ENCODE assay signal across 10 cellular contexts in genomic region chr10:133528845-133529575, GRCh38. TPM values are rescaled to one million over a fixed set of nuclear protein-coding genes. Genes with fewer than 3 reads are reported as not detected.
A peak's percentile ranks its signal among the peaks of the same experiment; 100 is the strongest.
DNase-seq lines count a peak whose midpoint lies in the region; ATAC-seq, FAIRE-seq and TF ChIP-seq lines count a peak whose summit lies in the region.
"Had no signal": no experiment of that assay in that cellular context is flagged by ENCODE, and none has a peak within 500 bp of the region (broad histone marks: within the 10 kb centered on the region; RNA-seq: fewer than 3 reads in every experiment).

No MANE protein-coding gene starts in this region.

- no peak overlapping the region for H4K8ac ChIP-seq in mesenchymal stem cell (ENCODE audit: low read length)

- H3K36me3 Mint-ChIP-seq in CD4-positive, alpha-beta T cell (ENCODE audit: low read depth) = no peaks in the 10 kb centered on the region
- H3K36me3 Mint-ChIP-seq in IgD-negative memory B cell = no peaks in the 10 kb centered on the region

- FAIRE-seq in GM12878 (lab: Jason Lieb, UNC) = no peak
- no peak for FAIRE-seq in frontal cortex (lab: Jason Lieb, UNC)

- H3K4me3 ChIP-seq in GM12878 (no peak overlapping the region), mesenchymal stem cell (ENCODE audit: insufficient read depth in 1 of 2, low read depth in 1 of 2, low read length in 2 of 2) (peak overlapping the region in 1 of 2 experiments; percentile 78)

- no peaks in the 10 kb centered on the region for H4K20me1 ChIP-seq in GM12878 (ENCODE audit: control insufficient read depth, insufficient read depth)

- no peaks in the 10 kb centered on the region for H3K36me3 ChIP-seq in GM12878 (ENCODE audit: control insufficient read depth in 2 of 2, insufficient read depth in 2 of 2, low read length in 1 of 2)
- H3K36me3 ChIP-seq in mesenchymal stem cell (ENCODE audit: control insufficient read depth in 1 of 2, insufficient read depth in 2 of 2, low read depth in 1 of 2, low read length in 2 of 2) = no peaks in the 10 kb centered on the region

- H3K9me3 Mint-ChIP-seq in CD4-positive, alpha-beta T cell = no peaks in the 10 kb centered on the region
- peaks cover 0 to 3% (median 0%) of the 10 kb centered on the region in 3 donors for H3K9me3 Mint-ChIP-seq in IgD-negative memory B cell

- H3K4me3 Mint-ChIP-seq in CD4-positive, alpha-beta T cell = peak overlapping the region; percentile 63
- H3K4me3 Mint-ChIP-seq in IgD-negative memory B cell = peak overlapping the region in 3 of 4 donors; percentile 28 to 85 (median 80)

- CTCF ChIA-PET in CD4-positive, alpha-beta T cell (lab: Charles Lee) = no interaction called here
- CTCF ChIA-PET in GM12878 (lab: Yijun Ruan, JAX) = no interaction called here

- RAD21 ChIA-PET in GM12878 (lab: Charles Lee; ENCODE audit: unreplicated experiment) = no interaction called here

- no peak for ATAC-seq in CD4-positive, alpha-beta T cell (ENCODE audit: poor library complexity)
- ATAC-seq in GM12878 (no peak), GM19023 (IDR thresholded peaks at IDR 0.05; ENCODE audit: unreplicated experiment) (no peak)

- 19% methylated on average over 29 of the region's 37 CpGs for WGBS in GM12878 (ENCODE audit: insufficient coverage, insufficient replicate concordance, low lambda C conversion rate, missing lambda C conversion rate)
- WGBS in mesenchymal stem cell = 91% methylated on average over 32 of the region's 37 CpGs

- no peak overlapping the region for H2AK5ac ChIP-seq in mesenchymal stem cell (ENCODE audit: low read length, severe bottlenecking)

- POLR2A ChIA-PET in CD4-positive, alpha-beta T cell (lab: Charles Lee) = no interaction called here
- POLR2A ChIA-PET in GM12878 (lab: Charles Lee) = no interaction called here

- no peak overlapping the region for H3K9ac ChIP-seq in GM12878 (ENCODE audit: control insufficient read depth, insufficient read depth, low read length)
- peak overlapping the region; percentile 47 for H3K9ac ChIP-seq in mesenchymal stem cell (ENCODE audit: low read length)

- in situ Hi-C loops in GM12878 (cut with MboI) = no loop called here

- no peaks in the 10 kb centered on the region for H3K79me1 ChIP-seq in mesenchymal stem cell (replicated peaks; ENCODE audit: low read length, poor library complexity, severe bottlenecking)

- H2AFZ ChIP-seq in GM12878 (ENCODE audit: control insufficient read depth, low read depth, low read length) (no peak overlapping the region), mesenchymal stem cell (ENCODE audit: low read depth, low read length) (no peak overlapping the region)

- H4K91ac ChIP-seq in mesenchymal stem cell (ENCODE audit: low read length) = no peak overlapping the region

- no peaks in the 10 kb centered on the region for H3K4me1 ChIP-seq in GM12878 (ENCODE audit: control insufficient read depth, insufficient read depth, low read length)
- H3K4me1 ChIP-seq in mesenchymal stem cell (ENCODE audit: control insufficient read depth, insufficient read depth, low read depth, low read length) = peaks cover 2% of the 10 kb centered on the region

- no peak overlapping the region for H2BK5ac ChIP-seq in mesenchymal stem cell (ENCODE audit: low read depth, low read length, poor library complexity, severe bottlenecking)

- TF ChIP-seq CTCF in CD4-positive, alpha-beta T cell (IDR thresholded peaks at IDR 0.05) = no peak
- TF ChIP-seq CTCF in GM12878 (IDR thresholded peaks at IDR 0.05 in 2 of 3, conservative IDR thresholded peaks at IDR 0.05 in 1 of 3; ENCODE audit: control insufficient read depth in 2 of 3, extremely low read depth in 1 of 3, insufficient read depth in 1 of 3, low read depth in 3 of 3, low read length in 3 of 3) = no peak

- no peak overlapping the region for H3K4ac ChIP-seq in mesenchymal stem cell (ENCODE audit: low read depth in 1 of 2, low read length in 2 of 2)

- no peak for TF ChIP-seq POLR2A in GM12878 (IDR thresholded peaks at IDR 0.05; ENCODE audit: low read depth, low read length)

- no peaks in the 10 kb centered on the region for H3K79me2 ChIP-seq in GM12878 (ENCODE audit: control insufficient read depth, insufficient read depth, low read length)

- no peak overlapping the region for H2BK15ac ChIP-seq in mesenchymal stem cell (ENCODE audit: low read depth, poor library complexity, severe bottlenecking)

- no peak for TF ChIP-seq EP300 in GM12878 (IDR thresholded peaks at IDR 0.05; ENCODE audit: borderline replicate concordance in 1 of 2, control insufficient read depth in 1 of 2, low read depth in 2 of 2, low read length in 2 of 2)

- SMC1A ChIA-PET in GM12878 (lab: Charles Lee; ENCODE audit: uncharacterized antibody, unreplicated experiment) = no interaction called here

- H3K27me3 ChIP-seq in CD4-positive, alpha-beta T cell (ENCODE audit: control insufficient read depth, insufficient read depth, low read length) = peaks cover 63% of the 10 kb centered on the region
- peaks cover 4 to 6% of the 10 kb centered on the region in 2 experiments; a peak in 3 of 4 replicates for H3K27me3 ChIP-seq in GM12878 (replicated peaks in 1 of 2; ENCODE audit: control insufficient read depth in 2 of 2, insufficient read depth in 2 of 2, low read length in 1 of 2)
- peaks cover 0 to 57% of the 10 kb centered on the region in 2 experiments for H3K27me3 ChIP-seq in mesenchymal stem cell (ENCODE audit: control insufficient read depth in 1 of 2, insufficient read depth in 1 of 2, low read length in 2 of 2)

- H3K23ac ChIP-seq in mesenchymal stem cell (ENCODE audit: low read length in 2 of 2) = no peak overlapping the region

- peaks cover 77% of the 10 kb centered on the region for H3K27me3 Mint-ChIP-seq in CD4-positive, alpha-beta T cell
- H3K27me3 Mint-ChIP-seq in IgD-negative memory B cell = peaks cover 56% of the 10 kb centered on the region

- peaks cover 30% of the 10 kb centered on the region for H3K4me1 Mint-ChIP-seq in CD4-positive, alpha-beta T cell (ENCODE audit: low read depth)
- H3K4me1 Mint-ChIP-seq in IgD-negative memory B cell = peaks cover 0 to 15% (median 10%) of the 10 kb centered on the region in 3 donors

- no peak overlapping the region for H2BK12ac ChIP-seq in mesenchymal stem cell (ENCODE audit: low read length in 2 of 2)

- intact Hi-C loops in CD4-positive, alpha-beta T cell (cut with DNase I, micrococcal nuclease) = no loop called here
- intact Hi-C loops in GM12878 (cut with micrococcal nuclease; ENCODE audit: unreplicated experiment) = no loop called here

- no peak overlapping the region for H3K18ac ChIP-seq in mesenchymal stem cell (ENCODE audit: low read depth in 1 of 2, low read length in 2 of 2)

- peaks cover 3% of the 10 kb centered on the region for H3K9me3 ChIP-seq in CD4-positive, alpha-beta T cell (ENCODE audit: control insufficient read depth, low read length)
- no peaks in the 10 kb centered on the region; the same call in 2 of the 3 replicates for H3K9me3 ChIP-seq in GM12878 (replicated peaks; ENCODE audit: control insufficient read depth, insufficient read depth, low read length)
- H3K9me3 ChIP-seq in mesenchymal stem cell (ENCODE audit: control insufficient read depth, low read length) = peaks cover 5% of the 10 kb centered on the region

- no peak for TF ChIP-seq RAD21 in GM12878 (IDR thresholded peaks at IDR 0.05; ENCODE audit: insufficient read depth, low read depth, low read length)

- BruUV-seq in GM12878 (replicated peaks; lab: Mats Ljungman, UMichigan) = no TSS peak

- no peak overlapping the region for H3K27ac ChIP-seq in CD4-positive, alpha-beta T cell (ENCODE audit: low read depth, low read length)
- H3K27ac ChIP-seq in GM12878 (ENCODE audit: control insufficient read depth, insufficient read depth) (no peak overlapping the region), mesenchymal stem cell (ENCODE audit: low read length, poor library complexity, severe bottlenecking) (no peak overlapping the region)

- H3K4me2 ChIP-seq in GM12878 (ENCODE audit: control insufficient read depth, insufficient read depth) (0 out of 2 replicates have a peak overlapping the region, but pooled peaks have one; percentile 17), mesenchymal stem cell (ENCODE audit: low read length, poor library complexity, severe bottlenecking) (no peak overlapping the region)

- no peak for DNase-seq in CD4-positive, alpha-beta T cell
- DNase-seq in GM12878 (ENCODE audit: low read depth, low spot score) (no peak), mesenchymal stem cell (no peak), frontal cortex (ENCODE audit: low spot score in 2 of 2) (no peak), NCI-H187 treated with DMSO at 0.1 percent for 48 hours (lab: John Stamatoyannopoulos, UW) (no peak)
- no peak for DNase-seq in stimulated activated CD4-positive, alpha-beta T cell treated with anti-CD3 and anti-CD28 coated beads, Interleukin-12 subunit alpha, Interleukin-12 subunit beta, amount 100 ng/mL, for 4 hours

- no peak overlapping the region for H3K27ac Mint-ChIP-seq in CD4-positive, alpha-beta T cell
- no peak overlapping the region for H3K27ac Mint-ChIP-seq in IgD-negative memory B cell

- no peak overlapping the region for H2BK120ac ChIP-seq in mesenchymal stem cell (ENCODE audit: low read depth, low read length)

- no peak overlapping the region for H3K14ac ChIP-seq in mesenchymal stem cell (ENCODE audit: low read length in 2 of 2)

RNA-seq across cellular contexts. Expression of gene CYP2E1, which starts 1.8 kb away (rescaled TPM):
- total RNA-seq in CD4-positive, alpha-beta T cell = 1 to 10 TPM; 1.6 to 2.0 TPM
- not detected for polyA plus RNA-seq in IgD-negative memory B cell
- 2.5 and 2.6 TPM in 2 replicates for total RNA-seq in GM12878 (2013; cell fraction: nucleolus; rRNA removed)
- total RNA-seq in GM12878 (2014; rRNA removed) = 0.17 TPM in 1 of 2 replicates, not detected in the other
- not detected in 2 replicates for total RNA-seq in GM12878 (2014; rRNA removed; fragmentation: Illumina TruSeq; extraction: Trizol)
- total RNA-seq in GM12878 (2021) = 0.96 and 1.9 TPM in 2 replicates
- polyA plus RNA-seq in GM12878 (2011; ENCODE audit: low read depth) = not detected
- polyA plus RNA-seq in GM12878 (2011; rRNA removed) = 0.48 and 0.82 TPM in 2 replicates
- polyA plus RNA-seq in GM12878 (2011; cell fraction: cytosol; rRNA removed) = 0.45 and 0.60 TPM in 2 replicates
- polyA plus RNA-seq in GM12878 (2011; cell fraction: nucleus; rRNA removed) = 4.6 and 4.7 TPM in 2 replicates
- polyA plus RNA-seq in GM12878 (2012) = 0.16 and 0.18 TPM in 2 replicates
- polyA plus RNA-seq in GM12878 (2014; fragmentation: Illumina TruSeq; extraction: Trizol) = 0.10 and 0.92 TPM in 2 replicates
- polyA plus RNA-seq in GM12878 (2014; fragmentation: Nextera tagmentation; extraction: Ambion mirVana) = under 1 TPM; 0.09 to 0.31 TPM
- polyA plus RNA-seq in GM12878 (2014; rRNA removed) = 0.28 TPM in 1 of 2 replicates, not detected in the other
- not detected for polyA plus RNA-seq in GM12878 (2016; fragmentation: Nextera tagmentation; extraction: Ambion mirVana)
- 0.41 TPM in 1 of 2 replicates, not detected in the other for polyA minus RNA-seq in GM12878 (2011; rRNA and poly(A)+ RNA removed)
- not detected in 2 replicates for polyA minus RNA-seq in GM12878 (2011; cell fraction: cytosol; rRNA and poly(A)+ RNA removed)
- polyA minus RNA-seq in GM12878 (2011; cell fraction: nucleus; rRNA and poly(A)+ RNA removed) = 0.97 and 1.1 TPM in 2 replicates
- polyA plus RNA-seq in mesenchymal stem cell (2013, experiment 1 of 2) = 1.8 TPM
- polyA plus RNA-seq in mesenchymal stem cell (2013, experiment 2 of 2) = 1.8 TPM
- total RNA-seq in frontal cortex = 14.7 TPM

RNA-seq across cellular contexts. Expression of gene SYCE1, which starts 36.4 kb away (rescaled TPM):
- total RNA-seq in CD4-positive, alpha-beta T cell = under 1 TPM; 0.30 to 0.42 TPM
- polyA plus RNA-seq in IgD-negative memory B cell = not detected
- total RNA-seq in GM12878 (2013; cell fraction: nucleolus; rRNA removed) = not detected in 2 replicates
- not detected in 2 replicates for total RNA-seq in GM12878 (2014; rRNA removed)
- not detected in 2 replicates for total RNA-seq in GM12878 (2014; rRNA removed; fragmentation: Illumina TruSeq; extraction: Trizol)
- total RNA-seq in GM12878 (2021) = not detected in 2 replicates
- polyA plus RNA-seq in GM12878 (2011; ENCODE audit: low read depth) = not detected
- not detected in 2 replicates for polyA plus RNA-seq in GM12878 (2011; rRNA removed)
- polyA plus RNA-seq in GM12878 (2011; cell fraction: cytosol; rRNA removed) = not detected in 2 replicates
- polyA plus RNA-seq in GM12878 (2011; cell fraction: nucleus; rRNA removed) = not detected in 2 replicates
- not detected in 2 replicates for polyA plus RNA-seq in GM12878 (2012)
- not detected in 2 replicates for polyA plus RNA-seq in GM12878 (2014; fragmentation: Illumina TruSeq; extraction: Trizol)
- polyA plus RNA-seq in GM12878 (2014; fragmentation: Nextera tagmentation; extraction: Ambion mirVana) = not detected
- polyA plus RNA-seq in GM12878 (2014; rRNA removed) = not detected in 2 replicates
- polyA plus RNA-seq in GM12878 (2016; fragmentation: Nextera tagmentation; extraction: Ambion mirVana) = not detected
- polyA minus RNA-seq in GM12878 (2011; rRNA and poly(A)+ RNA removed) = not detected in 2 replicates
- not detected in 2 replicates for polyA minus RNA-seq in GM12878 (2011; cell fraction: cytosol; rRNA and poly(A)+ RNA removed)
- not detected in 2 replicates for polyA minus RNA-seq in GM12878 (2011; cell fraction: nucleus; rRNA and poly(A)+ RNA removed)
- not detected for polyA plus RNA-seq in mesenchymal stem cell (2013, experiment 1 of 2)
- polyA plus RNA-seq in mesenchymal stem cell (2013, experiment 2 of 2) = not detected
- 1.2 TPM for total RNA-seq in frontal cortex
- total RNA-seq: M059J, mononuclear cell had no signal
